Comparison of ENCODE assay signal across 11 cellular contexts in the genomic region with DNA sequence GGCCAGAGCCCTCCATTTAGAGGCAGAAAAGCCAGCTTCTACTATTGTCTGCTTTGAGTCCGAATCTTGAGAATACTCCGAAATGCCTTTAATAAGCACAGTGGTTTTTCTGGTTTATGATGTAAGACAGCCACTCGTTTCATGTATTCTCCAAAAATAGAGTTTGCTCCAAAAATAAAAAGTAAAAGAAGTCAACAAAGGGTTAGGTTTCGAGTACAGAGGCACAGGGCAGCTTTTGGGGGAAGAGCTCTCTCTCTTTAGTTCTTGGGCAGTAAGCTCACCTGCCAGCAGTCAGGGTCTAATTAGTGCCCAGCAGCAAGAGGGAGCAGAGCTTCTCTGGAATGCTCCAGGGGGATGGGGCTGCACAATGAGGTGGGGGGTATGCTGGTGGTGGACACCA. TPM values are rescaled to one million over a fixed set of nuclear protein-coding genes. Genes with fewer than 3 reads are reported as not detected.
A peak's percentile ranks its signal among the peaks of the same experiment; 100 is the strongest.
DNase-seq lines count a peak whose midpoint lies in the region; ATAC-seq, FAIRE-seq and TF ChIP-seq lines count a peak whose summit lies in the region.
"Had no signal": no experiment of that assay in that cellular context is flagged by ENCODE, and none has a peak within 500 bp of the region (broad histone marks: within the 10 kb centered on the region; RNA-seq: fewer than 3 reads in every experiment).

No MANE protein-coding gene starts in this region.

- no peaks in the 10 kb centered on the region for H3K27me3 ChIP-seq in muscle layer of duodenum (ENCODE audit: low read depth, low read length)
- H3K27me3 ChIP-seq: suprapubic skin had no signal

- no peak overlapping the region for H3K4me3 ChIP-seq in muscle layer of duodenum (ENCODE audit: low read depth in 1 of 2, low read length in 2 of 2)
- H3K4me3 ChIP-seq: suprapubic skin had no signal

- no peak for DNase-seq in GM12891 (ENCODE audit: insufficient read length, low spot score)
- DNase-seq in activated T-cell treated with anti-CD3 and anti-CD28 coated beads, Interleukin-2, amount 50 U/mL, for 48 hours, result no peak
- no peak for DNase-seq in head of caudate nucleus
- no peak for DNase-seq in retina
- DNase-seq in islet precursor cell, result no peak
- DNase-seq: GDM1; naive thymus-derived CD4-positive, alpha-beta T cell had no signal

- no peaks in the 10 kb centered on the region for H3K36me3 ChIP-seq in muscle layer of duodenum (ENCODE audit: control insufficient read depth in 1 of 2, insufficient read depth in 2 of 2, low read length in 2 of 2)
- H3K36me3 ChIP-seq: suprapubic skin had no signal

- H3K4me1 ChIP-seq in muscle layer of duodenum (ENCODE audit: control insufficient read depth in 1 of 2, insufficient read depth in 2 of 2, low read length in 2 of 2), result peaks cover 21 to 83% of the 10 kb centered on the region in 2 donors

- peak; percentile 53 for ATAC-seq in GM21447 (IDR thresholded peaks at IDR 0.05; ENCODE audit: unreplicated experiment)
- peak; percentile 61 for ATAC-seq in HG03469 (IDR thresholded peaks at IDR 0.05; ENCODE audit: unreplicated experiment)
- ATAC-seq: naive thymus-derived CD4-positive, alpha-beta T cell had no signal

- no peaks in the 10 kb centered on the region for H3K9me3 ChIP-seq in muscle layer of duodenum (ENCODE audit: control insufficient read depth in 1 of 2, low read length in 2 of 2)
- H3K9me3 ChIP-seq: suprapubic skin had no signal

- peak; percentile 35; the same call in 1 of the 2 replicates for TF ChIP-seq POLR2A in GM12891 (IDR thresholded peaks at IDR 0.05; ENCODE audit: low read depth, low read length)

- no peak for FAIRE-seq in GM12891 (lab: Jason Lieb, UNC)

- peak overlapping the region; percentile 19 for H3K27ac ChIP-seq in muscle layer of duodenum (ENCODE audit: low read length)

- intact Hi-C loops in head of caudate nucleus (cut with DNase I), result no loop called here

TF ChIP-seq in GM12891, 5 proteins besides CTCF, POLR2A, EP300 and RAD21:
- TF ChIP-seq POLR2AphosphoS5 (IDR thresholded peaks at IDR 0.05; ENCODE audit: low read depth, low read length), result 0 out of 2 replicates have a peak, but pooled peaks have one; percentile 27
- TF ChIP-seq SPI1 (IDR thresholded peaks at IDR 0.05; ENCODE audit: low read depth, low read length), result no peak
- TF ChIP-seq PAX5 (IDR thresholded peaks at IDR 0.05; ENCODE audit: insufficient read depth, low read length, severe bottlenecking), result no peak
- TF ChIP-seq TAF1 (IDR thresholded peaks at IDR 0.05; ENCODE audit: low read depth, low read length), result no peak

RNA-seq across cellular contexts. Expression of a gene that starts 20.2 kb away (rescaled TPM):
- polyA plus RNA-seq in GM12891 (2012; ENCODE audit: low read depth, missing spikeins), result 10.9 TPM
